1 cellular context compared by ENCODE assay signal in the genomic region with DNA sequence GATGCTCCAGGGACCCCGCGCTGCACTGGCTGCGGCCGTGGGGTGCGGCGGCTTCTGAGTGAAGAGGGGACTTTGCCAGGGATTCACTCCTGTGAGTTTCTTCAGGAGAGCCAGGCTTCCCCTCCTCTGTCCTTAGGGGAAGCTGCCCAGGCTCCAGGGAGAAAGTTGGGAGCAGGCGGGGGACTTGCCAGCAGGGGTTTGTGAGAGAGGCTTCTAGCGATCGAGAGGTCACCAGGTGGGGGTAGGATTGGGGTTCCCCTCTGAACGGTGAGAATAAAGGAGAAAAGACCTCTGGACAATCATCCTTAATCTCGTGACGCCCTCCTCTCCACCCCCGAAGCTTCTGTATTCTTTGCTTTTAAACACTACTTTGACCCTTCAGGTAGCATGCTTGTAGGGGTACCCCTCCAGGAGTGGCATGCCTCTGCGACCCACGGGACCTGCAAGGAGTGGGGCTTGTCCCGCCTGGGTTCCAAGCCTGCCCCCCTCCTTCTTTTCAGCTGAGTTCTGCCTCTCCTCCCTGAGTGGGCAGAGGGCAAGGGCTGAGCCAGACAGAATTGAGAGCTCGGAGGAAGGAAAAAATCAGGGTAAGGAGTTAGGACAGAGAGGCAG.
TF ChIP-seq lines count a peak whose summit lies in the region.

No MANE protein-coding gene starts in this region.

TF ChIP-seq in neural cell, 6 proteins besides CTCF, POLR2A, EP300 and RAD21 (continued from another document):
- TF ChIP-seq, protein P1, sequence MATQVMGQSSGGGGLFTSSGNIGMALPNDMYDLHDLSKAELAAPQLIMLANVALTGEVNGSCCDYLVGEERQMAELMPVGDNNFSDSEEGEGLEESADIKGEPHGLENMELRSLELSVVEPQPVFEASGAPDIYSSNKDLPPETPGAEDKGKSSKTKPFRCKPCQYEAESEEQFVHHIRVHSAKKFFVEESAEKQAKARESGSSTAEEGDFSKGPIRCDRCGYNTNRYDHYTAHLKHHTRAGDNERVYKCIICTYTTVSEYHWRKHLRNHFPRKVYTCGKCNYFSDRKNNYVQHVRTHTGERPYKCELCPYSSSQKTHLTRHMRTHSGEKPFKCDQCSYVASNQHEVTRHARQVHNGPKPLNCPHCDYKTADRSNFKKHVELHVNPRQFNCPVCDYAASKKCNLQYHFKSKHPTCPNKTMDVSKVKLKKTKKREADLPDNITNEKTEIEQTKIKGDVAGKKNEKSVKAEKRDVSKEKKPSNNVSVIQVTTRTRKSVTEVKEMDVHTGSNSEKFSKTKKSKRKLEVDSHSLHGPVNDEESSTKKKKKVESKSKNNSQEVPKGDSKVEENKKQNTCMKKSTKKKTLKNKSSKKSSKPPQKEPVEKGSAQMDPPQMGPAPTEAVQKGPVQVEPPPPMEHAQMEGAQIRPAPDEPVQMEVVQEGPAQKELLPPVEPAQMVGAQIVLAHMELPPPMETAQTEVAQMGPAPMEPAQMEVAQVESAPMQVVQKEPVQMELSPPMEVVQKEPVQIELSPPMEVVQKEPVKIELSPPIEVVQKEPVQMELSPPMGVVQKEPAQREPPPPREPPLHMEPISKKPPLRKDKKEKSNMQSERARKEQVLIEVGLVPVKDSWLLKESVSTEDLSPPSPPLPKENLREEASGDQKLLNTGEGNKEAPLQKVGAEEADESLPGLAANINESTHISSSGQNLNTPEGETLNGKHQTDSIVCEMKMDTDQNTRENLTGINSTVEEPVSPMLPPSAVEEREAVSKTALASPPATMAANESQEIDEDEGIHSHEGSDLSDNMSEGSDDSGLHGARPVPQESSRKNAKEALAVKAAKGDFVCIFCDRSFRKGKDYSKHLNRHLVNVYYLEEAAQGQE (IDR thresholded peaks at IDR 0.05; ENCODE audit: borderline replicate concordance), result no peak
- TF ChIP-seq SMC3 (conservative IDR thresholded peaks at IDR 0.05; ENCODE audit: poor library complexity), result no peak
